In genomic region chr2:65353927-65354326, GRCh38 we compare ENCODE assay signal across 17 cellular contexts.
DNase-seq lines count a peak whose midpoint lies in the region; ATAC-seq and TF ChIP-seq lines count a peak whose summit lies in the region.
"Had no signal": no experiment of that assay in that cellular context is flagged by ENCODE, and none has a peak within 500 bp of the region (broad histone marks: within the 10 kb centered on the region; RNA-seq: fewer than 3 reads in every experiment).

No MANE protein-coding gene starts in this region.

- TF ChIP-seq CTCF in colonic mucosa (IDR thresholded peaks at IDR 0.05) (no peak), neural progenitor cell (IDR thresholded peaks at IDR 0.05) (no peak)

- H3K36me3 ChIP-seq in colonic mucosa (no peaks in the 10 kb centered on the region), neural progenitor cell (no peaks in the 10 kb centered on the region)

- peaks cover 2% of the 10 kb centered on the region for H3K27me3 Mint-ChIP-seq in neural progenitor cell (ENCODE audit: insufficient read depth, low read depth)
- peaks cover 4% of the 10 kb centered on the region for H3K27me3 Mint-ChIP-seq in activated T-helper 17 cell treated with anti-CD3 and anti-CD28 coated beads, Interleukin-2, amount 50 U/mL, for 72 hours
- H3K27me3 Mint-ChIP-seq: effector memory CD8-positive, alpha-beta T cell had no signal

- H3K27me3 ChIP-seq in colonic mucosa (no peaks in the 10 kb centered on the region), neural progenitor cell (no peaks in the 10 kb centered on the region)

- H3K4me1 Mint-ChIP-seq in neural progenitor cell = peaks cover 82% of the 10 kb centered on the region
- peaks cover 15% of the 10 kb centered on the region for H3K4me1 Mint-ChIP-seq in activated T-helper 17 cell treated with anti-CD3 and anti-CD28 coated beads, Interleukin-2, amount 50 U/mL, for 72 hours
- H3K4me1 Mint-ChIP-seq: CD8-positive, alpha-beta memory T cell had no signal

- no peak for ATAC-seq in activated T-helper 17 cell treated with anti-CD3 and anti-CD28 coated beads, Interleukin-2, amount 50 U/mL, for 72 hours (replicated peaks)
- ATAC-seq in HG02973 (IDR thresholded peaks at IDR 0.05; ENCODE audit: unreplicated experiment) = no peak
- ATAC-seq: effector memory CD8-positive, alpha-beta T cell; left ventricle myocardium superior; right cardiac atrium; Right ventricle myocardium inferior had no signal

- H3K36me3 Mint-ChIP-seq in neural progenitor cell = peaks cover 5% of the 10 kb centered on the region
- H3K36me3 Mint-ChIP-seq in activated T-helper 17 cell treated with anti-CD3 and anti-CD28 coated beads, Interleukin-2, amount 50 U/mL, for 72 hours (ENCODE audit: low read depth) = no peaks in the 10 kb centered on the region
- H3K36me3 Mint-ChIP-seq: CD8-positive, alpha-beta memory T cell had no signal

- H3K9me3 ChIP-seq in colonic mucosa (no peaks in the 10 kb centered on the region), neural progenitor cell (ENCODE audit: low read depth) (no peaks in the 10 kb centered on the region)

- peak overlapping the region; percentile 5 for H3K4me2 ChIP-seq in neural progenitor cell

- intact Hi-C loops in colonic mucosa (cut with DNase I) = no loop called here

- peaks cover 23% of the 10 kb centered on the region for H3K4me1 ChIP-seq in colonic mucosa
- peaks cover 51% of the 10 kb centered on the region for H3K4me1 ChIP-seq in neural progenitor cell

- H4K20me1 ChIP-seq in neural progenitor cell (ENCODE audit: low read depth) = peaks cover 89% of the 10 kb centered on the region

- H3K4me3 ChIP-seq in colonic mucosa (no peak overlapping the region), neural progenitor cell (no peak overlapping the region)

- H3K79me2 ChIP-seq in neural progenitor cell (ENCODE audit: low read depth) = peaks cover 7% of the 10 kb centered on the region

- peak; percentile 49 for DNase-seq in DMS53 treated with DMSO at 0.1 percent for 48 hours (lab: John Stamatoyannopoulos, UW; ENCODE audit: unreplicated experiment)
- peak; percentile 61 for DNase-seq in NCI-H2029 (lab: John Stamatoyannopoulos, UW)
- peak; percentile 55 for DNase-seq in colonic mucosa
- peak; percentile 78 for DNase-seq in neural progenitor cell (ENCODE audit: low spot score)
- no peak for DNase-seq in NCI-H2107 treated with DMSO at 0.1 percent for 48 hours (lab: John Stamatoyannopoulos, UW; ENCODE audit: unreplicated experiment)
- DNase-seq: activated CD4-positive, alpha-beta T cell treated with anti-CD3 and anti-CD28 coated beads, Interleukin-2, amount 50 U/mL, for 48 hours; activated naive CD4-positive, alpha-beta T cell treated with anti-CD3 and anti-CD28 coated beads, Interleukin-2, amount 50 U/mL, for 16 hours; activated T-cell treated with anti-CD3 and anti-CD28 coated beads, Interleukin-2, amount 50 U/mL, for 1 hour; CD8-positive, alpha-beta memory T cell; effector memory CD8-positive, alpha-beta T cell; EL; left ventricle myocardium superior; NCI-H1105; right cardiac atrium had no signal

- H3K9ac ChIP-seq in colonic mucosa (ENCODE audit: low read depth in 2 of 2, low read length in 2 of 2) (no peak overlapping the region), neural progenitor cell (no peak overlapping the region)

- no peak overlapping the region for H3K27ac Mint-ChIP-seq in neural progenitor cell
- no peak overlapping the region for H3K27ac Mint-ChIP-seq in activated T-helper 17 cell treated with anti-CD3 and anti-CD28 coated beads, Interleukin-2, amount 50 U/mL, for 72 hours
- H3K27ac Mint-ChIP-seq: CD8-positive, alpha-beta memory T cell; effector memory CD8-positive, alpha-beta T cell had no signal

- peak overlapping the region; percentile 18 for H3K27ac ChIP-seq in colonic mucosa
- peak overlapping the region; percentile 4 for H3K27ac ChIP-seq in neural progenitor cell

- peaks cover 20% of the 10 kb centered on the region for H3F3A ChIP-seq in neural progenitor cell (ENCODE audit: low read depth)

- H2AFZ ChIP-seq in neural progenitor cell (replicated peaks) = no peak overlapping the region

- no peaks in the 10 kb centered on the region for H3K9me3 Mint-ChIP-seq in neural progenitor cell
- H3K9me3 Mint-ChIP-seq in activated T-helper 17 cell treated with anti-CD3 and anti-CD28 coated beads, Interleukin-2, amount 50 U/mL, for 72 hours = no peaks in the 10 kb centered on the region
- H3K9me3 Mint-ChIP-seq: CD8-positive, alpha-beta memory T cell; effector memory CD8-positive, alpha-beta T cell had no signal

- no peak overlapping the region for H3K4me3 Mint-ChIP-seq in neural progenitor cell
- no peak overlapping the region for H3K4me3 Mint-ChIP-seq in activated T-helper 17 cell treated with anti-CD3 and anti-CD28 coated beads, Interleukin-2, amount 50 U/mL, for 72 hours
- H3K4me3 Mint-ChIP-seq: CD8-positive, alpha-beta memory T cell; effector memory CD8-positive, alpha-beta T cell had no signal
